ENCODE assay signal across 10 cellular contexts in the genomic region with DNA sequence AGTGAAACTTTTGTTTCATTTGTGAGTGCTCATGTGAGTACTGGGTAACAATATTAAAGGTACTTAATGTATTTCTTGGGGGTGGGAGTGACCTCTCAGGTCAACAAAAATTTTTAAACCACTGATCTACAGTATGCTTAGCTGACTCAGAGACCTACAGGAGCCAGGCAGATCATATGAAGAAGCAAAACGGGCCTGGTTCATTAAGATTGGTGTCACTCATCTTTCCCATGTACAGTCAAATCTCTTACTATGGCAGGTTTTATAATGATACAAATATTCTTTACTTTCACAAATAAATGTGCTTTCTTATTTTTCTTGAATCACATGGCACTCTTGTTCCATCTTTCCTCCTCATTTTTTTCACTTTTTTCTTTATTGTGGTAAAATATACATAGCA. TPM values are rescaled to one million over a fixed set of nuclear protein-coding genes. Genes with fewer than 3 reads are reported as not detected.
DNase-seq lines count a peak whose midpoint lies in the region; ATAC-seq and TF ChIP-seq lines count a peak whose summit lies in the region.
"Had no signal": no experiment of that assay in that cellular context is flagged by ENCODE, and none has a peak within 500 bp of the region (broad histone marks: within the 10 kb centered on the region; RNA-seq: fewer than 3 reads in every experiment).

No MANE protein-coding gene starts in this region.

- H3K4me3 Mint-ChIP-seq in CD8-positive, alpha-beta T cell = no peak overlapping the region
- H3K4me3 Mint-ChIP-seq in natural killer cell treated with Interleukin-12 subunit alpha and Interleukin-12 subunit beta and Interleukin-15 and Interleukin-18, amount 100 ng/mL, for 72 hours = peak overlapping the region; percentile 81
- H3K4me3 Mint-ChIP-seq: neural progenitor cell had no signal

- peak overlapping the region; percentile 12 for H3K27ac ChIP-seq in CD8-positive, alpha-beta T cell (ENCODE audit: low read depth, low read length)
- H3K27ac ChIP-seq in KOPT-K1 (ENCODE audit: low read depth, low read length, poor library complexity, severe bottlenecking) = peak overlapping the region; percentile 63
- H3K27ac ChIP-seq: neural progenitor cell had no signal

- POLR2A ChIA-PET in CD8-positive, alpha-beta T cell (lab: Charles Lee) = interaction anchor here (0.7 to 1.7 kb wide), 5 partner anchors 9 to 42 kb away, joined by 3 to 16 read pairs (median 4); a partner anchor contains a TSS

- ATAC-seq in CD8-positive, alpha-beta T cell = no peak
- ATAC-seq in natural killer cell treated with Interleukin-12 subunit alpha and Interleukin-12 subunit beta and Interleukin-15 and Interleukin-18, amount 100 ng/mL, for 72 hours = peak in 1 of 2 donors; percentile 48

- H3K9me3 ChIP-seq in CD8-positive, alpha-beta T cell (ENCODE audit: low read length) = no peaks in the 10 kb centered on the region
- H3K9me3 ChIP-seq in KOPT-K1 (ENCODE audit: insufficient read depth, low read length, poor library complexity, severe bottlenecking) (no peaks in the 10 kb centered on the region), adipocyte (ENCODE audit: control insufficient read depth, low read length) (peaks cover 4% of the 10 kb centered on the region)

- H3K36me3 Mint-ChIP-seq in CD8-positive, alpha-beta T cell = no peaks in the 10 kb centered on the region
- no peaks in the 10 kb centered on the region for H3K36me3 Mint-ChIP-seq in natural killer cell treated with Interleukin-12 subunit alpha and Interleukin-12 subunit beta and Interleukin-15 and Interleukin-18, amount 100 ng/mL, for 72 hours
- H3K36me3 Mint-ChIP-seq: neural progenitor cell had no signal

- no peak for TF ChIP-seq CTCF in CD8-positive, alpha-beta T cell (IDR thresholded peaks at IDR 0.05)

- no peak overlapping the region for H3K4me3 ChIP-seq in CD8-positive, alpha-beta T cell (ENCODE audit: low read depth, low read length)
- H3K4me3 ChIP-seq in adipocyte (ENCODE audit: low read length) = peak overlapping the region; percentile 45
- H3K4me3 ChIP-seq: neural progenitor cell had no signal

- H3K27ac Mint-ChIP-seq in CD8-positive, alpha-beta T cell = peak overlapping the region; percentile 85
- H3K27ac Mint-ChIP-seq in natural killer cell treated with Interleukin-12 subunit alpha and Interleukin-12 subunit beta and Interleukin-15 and Interleukin-18, amount 100 ng/mL, for 72 hours = peak overlapping the region; percentile 96 to 99
- H3K27ac Mint-ChIP-seq: neural progenitor cell had no signal

- H3K9me3 Mint-ChIP-seq in CD8-positive, alpha-beta T cell = peaks cover 2% of the 10 kb centered on the region
- no peaks in the 10 kb centered on the region for H3K9me3 Mint-ChIP-seq in natural killer cell treated with Interleukin-12 subunit alpha and Interleukin-12 subunit beta and Interleukin-15 and Interleukin-18, amount 100 ng/mL, for 72 hours
- H3K9me3 Mint-ChIP-seq: neural progenitor cell had no signal

- CTCF ChIA-PET in CD8-positive, alpha-beta T cell (lab: Charles Lee) = interaction anchor here (1.1 to 4.3 kb wide), 5 partner anchors 9 to 28 kb away, joined by 3 to 28 read pairs (median 5); a partner anchor contains a TSS

- peaks cover 60% of the 10 kb centered on the region for H3K4me1 ChIP-seq in CD8-positive, alpha-beta T cell (ENCODE audit: insufficient read depth, low read length)
- peaks cover 54% of the 10 kb centered on the region for H3K4me1 ChIP-seq in adipocyte (ENCODE audit: control insufficient read depth, insufficient read depth, low read length)

- no peaks in the 10 kb centered on the region for H3K36me3 ChIP-seq in CD8-positive, alpha-beta T cell (ENCODE audit: insufficient read depth, low read length)
- H3K36me3 ChIP-seq in KOPT-K1 (ENCODE audit: insufficient read depth, low read length) = no peaks in the 10 kb centered on the region
- no peaks in the 10 kb centered on the region for H3K36me3 ChIP-seq in adipocyte (ENCODE audit: control insufficient read depth, insufficient read depth, low read length, severe bottlenecking)
- H3K36me3 ChIP-seq: neural progenitor cell had no signal

- no peaks in the 10 kb centered on the region for H3K27me3 Mint-ChIP-seq in CD8-positive, alpha-beta T cell (ENCODE audit: low read depth)
- no peaks in the 10 kb centered on the region for H3K27me3 Mint-ChIP-seq in natural killer cell treated with Interleukin-12 subunit alpha and Interleukin-12 subunit beta and Interleukin-15 and Interleukin-18, amount 100 ng/mL, for 72 hours

- peaks cover 72% of the 10 kb centered on the region for H3K4me1 Mint-ChIP-seq in CD8-positive, alpha-beta T cell (ENCODE audit: low read depth)
- H3K4me1 Mint-ChIP-seq in natural killer cell treated with Interleukin-12 subunit alpha and Interleukin-12 subunit beta and Interleukin-15 and Interleukin-18, amount 100 ng/mL, for 72 hours (ENCODE audit: low read depth in 2 of 2) = peaks cover 69 to 84% of the 10 kb centered on the region in 2 donors

- DNase-seq in CD8-positive, alpha-beta T cell = no peak
- DNase-seq in adipocyte (ENCODE audit: low read depth) (no peak), NCI-H2107 (lab: John Stamatoyannopoulos, UW) (no peak), posterior vena cava (ENCODE audit: low spot score) (no peak), RKO (ENCODE audit: low spot score) (no peak), NCI-H82 (lab: John Stamatoyannopoulos, UW) (no peak)
- no peak for DNase-seq in natural killer cell treated with Interleukin-12 subunit alpha and Interleukin-12 subunit beta and Interleukin-15 and Interleukin-18, amount 100 ng/mL, for 72 hours (ENCODE audit: low spot score)
- DNase-seq: cerebellar nuclear complex had no signal

- H3K9ac ChIP-seq in adipocyte (ENCODE audit: low read length) = peak overlapping the region; percentile 66
- H3K9ac ChIP-seq: neural progenitor cell had no signal

- H3K27me3 ChIP-seq in CD8-positive, alpha-beta T cell (ENCODE audit: insufficient read depth, low read length) = no peaks in the 10 kb centered on the region
- H3K27me3 ChIP-seq in adipocyte (replicated peaks; ENCODE audit: control insufficient read depth, insufficient read depth, low read length) = no peaks in the 10 kb centered on the region
- H3K27me3 ChIP-seq: neural progenitor cell had no signal

- intact Hi-C loops in CD8-positive, alpha-beta T cell (cut with DNase I, micrococcal nuclease) = no loop called here
- intact Hi-C loops in posterior vena cava (cut with DNase I) = no loop called here

RNA-seq across cellular contexts. Expression of a gene that starts 7.7 kb away (rescaled TPM):
- total RNA-seq in CD8-positive, alpha-beta T cell = 1,000 to 10,000 TPM; 1,479 to 1,577 TPM
- 1,000 to 10,000 TPM; 1,502 to 3,073 TPM for total RNA-seq in natural killer cell treated with Interleukin-12 subunit alpha and Interleukin-12 subunit beta and Interleukin-15 and Interleukin-18, amount 100 ng/mL, for 72 hours
- 1,000 to 10,000 TPM; 1,249 to 1,274 TPM for total RNA-seq in posterior vena cava

RNA-seq across cellular contexts. Expression of a gene that starts 16.9 kb away (rescaled TPM):
- 100 to 1,000 TPM; 138 to 142 TPM for total RNA-seq in CD8-positive, alpha-beta T cell
- total RNA-seq in natural killer cell treated with Interleukin-12 subunit alpha and Interleukin-12 subunit beta and Interleukin-15 and Interleukin-18, amount 100 ng/mL, for 72 hours = 10 to 100 TPM in 1 of 2 donors, 1 to 10 TPM in 1; 6.6 to 18.3 TPM
- total RNA-seq in posterior vena cava = 1 to 10 TPM; 1.0 to 2.6 TPM

Comparison
In these comparisons a context has a peak if more than half of its experiments do, and no peak if none do; other contexts are left out.
1. RNA of a gene that starts 16.9 kb away (total RNA-seq): 138 to 142 TPM in CD8-positive, alpha-beta T cell; 6.6 to 18.3 TPM in natural killer cell treated with Interleukin-12 subunit alpha and Interleukin-12 subunit beta and Interleukin-15 and Interleukin-18, amount 100 ng/mL, for 72 hours and 1.0 to 2.6 TPM in posterior vena cava; every median in the first group is over 4 times any median in the second.